Comparison of ENCODE assay signal across 8 cellular contexts in the genomic region with DNA sequence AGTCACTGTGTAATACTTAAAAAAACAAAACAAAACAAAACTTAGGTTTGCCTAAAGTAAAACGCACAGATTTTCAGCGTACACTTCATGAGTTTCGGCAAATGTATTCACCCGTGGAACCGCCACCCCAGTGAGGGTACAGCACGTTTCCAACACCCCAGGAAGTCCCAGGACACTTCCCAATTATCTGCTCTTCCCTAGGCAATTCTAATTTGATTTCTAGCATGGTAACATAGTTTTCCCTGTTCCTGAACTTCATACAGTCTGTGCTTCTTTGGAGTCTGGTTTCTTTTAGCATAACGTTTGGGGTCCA. TPM values are rescaled to one million over a fixed set of nuclear protein-coding genes. Genes with fewer than 3 reads are reported as not detected.
DNase-seq lines count a peak whose midpoint lies in the region; ATAC-seq and TF ChIP-seq lines count a peak whose summit lies in the region.

No MANE protein-coding gene starts in this region.

- peak overlapping the region; percentile 87 for H3K9ac ChIP-seq in mucosa of stomach (ENCODE audit: low read length)

- H3K4me3 Mint-ChIP-seq in Caco-2 (ENCODE audit: unreplicated experiment) (no peak overlapping the region), IgD-negative memory B cell (peak overlapping the region in 2 of 4 donors; percentile 95 to 99)
- peak overlapping the region; percentile 87 for H3K4me3 Mint-ChIP-seq in central memory CD8-positive, alpha-beta T cell

- no peaks in the 10 kb centered on the region for H3K9me3 Mint-ChIP-seq in Caco-2 (ENCODE audit: unreplicated experiment)
- H3K9me3 Mint-ChIP-seq in IgD-negative memory B cell: no peaks in the 10 kb centered on the region
- no peaks in the 10 kb centered on the region for H3K9me3 Mint-ChIP-seq in central memory CD8-positive, alpha-beta T cell

- H3K27ac Mint-ChIP-seq in Caco-2 (ENCODE audit: unreplicated experiment): no peak overlapping the region
- peak overlapping the region in 2 of 3 donors; percentile 96 to 99 for H3K27ac Mint-ChIP-seq in IgD-negative memory B cell
- no peak overlapping the region for H3K27ac Mint-ChIP-seq in central memory CD8-positive, alpha-beta T cell (ENCODE audit: low read depth)

- no peak for ATAC-seq in central memory CD8-positive, alpha-beta T cell (replicated peaks; ENCODE audit: extremely low read depth, poor library complexity, severe bottlenecking)
- ATAC-seq in HG03342 (IDR thresholded peaks at IDR 0.05; ENCODE audit: unreplicated experiment) (no peak), HG02840 (IDR thresholded peaks at IDR 0.05; ENCODE audit: low FRiP score, unreplicated experiment) (no peak)

- CTCF ChIA-PET in Caco-2 (lab: Charles Lee): no interaction called here

- peak overlapping the region; percentile 90 for H3K4me3 ChIP-seq in Caco-2 (ENCODE audit: low read depth, low read length)
- peak overlapping the region; percentile 56 for H3K4me3 ChIP-seq in mucosa of stomach (ENCODE audit: low read length)

- H3K4me1 Mint-ChIP-seq in Caco-2 (ENCODE audit: low read depth, unreplicated experiment) (no peaks in the 10 kb centered on the region), IgD-negative memory B cell (peaks cover 10 to 13% (median 10%) of the 10 kb centered on the region in 3 donors)
- H3K4me1 Mint-ChIP-seq in central memory CD8-positive, alpha-beta T cell: no peaks in the 10 kb centered on the region

- POLR2A ChIA-PET in Caco-2 (lab: Charles Lee): no interaction called here

- H3K36me3 Mint-ChIP-seq in Caco-2 (ENCODE audit: insufficient read depth, unreplicated experiment) (peaks cover 11% of the 10 kb centered on the region), IgD-negative memory B cell (peaks cover 1% of the 10 kb centered on the region)
- peaks cover 13% of the 10 kb centered on the region for H3K36me3 Mint-ChIP-seq in central memory CD8-positive, alpha-beta T cell (ENCODE audit: insufficient read depth)

- peaks cover 11% of the 10 kb centered on the region; the same call in 1 of the 2 replicates for H3K4me1 ChIP-seq in Caco-2
- no peaks in the 10 kb centered on the region for H3K4me1 ChIP-seq in mucosa of stomach (ENCODE audit: control insufficient read depth, insufficient read depth, low read length)

- H3K36me3 ChIP-seq in Caco-2 (ENCODE audit: control insufficient read depth, insufficient read depth, low read length) (no peaks in the 10 kb centered on the region), mucosa of stomach (ENCODE audit: control insufficient read depth, insufficient read depth, low read length) (no peaks in the 10 kb centered on the region)

- H3K27me3 Mint-ChIP-seq in Caco-2 (ENCODE audit: insufficient read depth, unreplicated experiment) (no peaks in the 10 kb centered on the region), IgD-negative memory B cell (no peaks in the 10 kb centered on the region)
- H3K27me3 Mint-ChIP-seq in central memory CD8-positive, alpha-beta T cell: no peaks in the 10 kb centered on the region

- BruUV-seq in Caco-2 (replicated peaks; lab: Mats Ljungman, UMichigan): TSS peak; percentile 90

- DNase-seq in Caco-2 (no peak), HuH-7 (ENCODE audit: low spot score) (no peak), NCI-H128 (lab: John Stamatoyannopoulos, UW; ENCODE audit: unreplicated experiment) (no peak)
- DNase-seq in central memory CD8-positive, alpha-beta T cell (ENCODE audit: low spot score in 2 of 2): no peak

- TF ChIP-seq CTCF in Caco-2 (IDR thresholded peaks at IDR 0.05; ENCODE audit: insufficient read depth in 1 of 2, low read depth in 1 of 2, low read length in 1 of 2, severe bottlenecking in 1 of 2, unreplicated experiment in 1 of 2): no peak

- intact Hi-C loops in Caco-2 (cut with micrococcal nuclease; ENCODE audit: unreplicated experiment): loop anchor here (1.0 to 10.0 kb wide), 4 partner anchors 58 to 584 kb away; a partner anchor contains a TSS

- H3K27me3 ChIP-seq in Caco-2 (replicated peaks; ENCODE audit: control insufficient read depth, insufficient read depth, low read length) (no peaks in the 10 kb centered on the region), mucosa of stomach (ENCODE audit: control insufficient read depth, insufficient read depth, low read length) (no peaks in the 10 kb centered on the region)

- H3K9me3 ChIP-seq in Caco-2 (no peaks in the 10 kb centered on the region), mucosa of stomach (ENCODE audit: control insufficient read depth, low read length) (no peaks in the 10 kb centered on the region)

RNA-seq across cellular contexts. Expression of a gene that starts 0.5 kb away (rescaled TPM):
- total RNA-seq in Caco-2 (2022): 65.6 and 66.3 TPM in 2 replicates
- 11.8 TPM for polyA plus RNA-seq in IgD-negative memory B cell

Comparison
In these comparisons a context has a peak if more than half of its experiments do, and no peak if none do; other contexts are left out.
1. H3K27ac Mint-ChIP-seq: peak in IgD-negative memory B cell (2 of 3); none in Caco-2 (single experiment) and central memory CD8-positive, alpha-beta T cell (single experiment).